Comparison of ENCODE assay signal across 7 cellular contexts in genomic region chr2:53053958-53054357, GRCh38.
"Had no signal": no experiment of that assay in that cellular context is flagged by ENCODE, and none has a peak within 500 bp of the region (broad histone marks: within the 10 kb centered on the region; RNA-seq: fewer than 3 reads in every experiment).

No MANE protein-coding gene starts in this region.

- H3K4me3 Mint-ChIP-seq: IgD-negative memory B cell had no signal

- H3K4me1 Mint-ChIP-seq: IgD-negative memory B cell had no signal

- H3K27ac ChIP-seq: HL-60, KMS-11 had no signal

- H3K36me3 Mint-ChIP-seq: IgD-negative memory B cell had no signal

- H3K27me3 Mint-ChIP-seq: IgD-negative memory B cell had no signal

- H3K4me3 ChIP-seq: K562 had no signal

- ATAC-seq: HepG2, K562 had no signal

- H3K9ac ChIP-seq: KMS-11 had no signal

- DNase-seq: KBM-7, KG1 had no signal

- H3K4me2 ChIP-seq: KMS-11 had no signal

- H3K27ac Mint-ChIP-seq: IgD-negative memory B cell had no signal
